16 cellular contexts compared by ENCODE assay signal in genomic region chr11:59574932-59575904, GRCh38. TPM values are rescaled to one million over a fixed set of nuclear protein-coding genes. Genes with fewer than 3 reads are reported as not detected.
DNase-seq lines count a peak whose midpoint lies in the region; ATAC-seq and FAIRE-seq lines count a peak whose summit lies in the region.
"Had no signal": no experiment of that assay in that cellular context is flagged by ENCODE, and none has a peak within 500 bp of the region (broad histone marks: within the 10 kb centered on the region; RNA-seq: fewer than 3 reads in every experiment).

No MANE protein-coding gene starts in this region.

- H3K4me3 ChIP-seq in skeletal muscle tissue (ENCODE audit: low read length in 3 of 3), result no peak overlapping the region
- H3K4me3 ChIP-seq: GM23248 had no signal

- peak overlapping the region; percentile 28 for H3K27ac ChIP-seq in skeletal muscle tissue (ENCODE audit: low read depth, low read length)

- H3K9me3 ChIP-seq in skeletal muscle tissue (ENCODE audit: control insufficient read depth in 3 of 3, low read length in 3 of 3), result no peaks in the 10 kb centered on the region

- FAIRE-seq in G401.6 (lab: Jason Lieb, UNC), result peak; percentile 100

- peaks cover 26 to 46% (median 46%) of the 10 kb centered on the region in 3 donors for H3K36me3 ChIP-seq in skeletal muscle tissue (ENCODE audit: control insufficient read depth in 3 of 3, insufficient read depth in 3 of 3, low read length in 3 of 3)

- no peak overlapping the region for H3K4me3 Mint-ChIP-seq in activated naive CD8-positive, alpha-beta T cell treated with anti-CD3 and anti-CD28 coated beads for 36 hours
- H3K4me3 Mint-ChIP-seq in memory B cell, result no peak overlapping the region
- H3K4me3 Mint-ChIP-seq in activated T-helper 17 cell treated with anti-CD3 and anti-CD28 coated beads, Interleukin-2, amount 50 U/mL, for 72 hours, result no peak overlapping the region
- H3K4me3 Mint-ChIP-seq: CD8-positive, alpha-beta T cell; T-helper 2 cell treated with Interferon-gamma antibody and Interleukin-4, amounts not matched to agents 5 μg/mL and 100 μg/mL, for 36 hours had no signal

- no peak for DNase-seq in activated naive CD8-positive, alpha-beta T cell treated with anti-CD3 and anti-CD28 coated beads for 36 hours
- no peak for DNase-seq in memory B cell (ENCODE audit: low spot score in 2 of 2)
- DNase-seq in DMS53 treated with DMSO at 0.1 percent for 48 hours (lab: John Stamatoyannopoulos, UW; ENCODE audit: unreplicated experiment), result no peak
- DNase-seq in superior temporal gyrus (ENCODE audit: extremely low spot score), result no peak
- no peak for DNase-seq in D341Med (ENCODE audit: low spot score)
- DNase-seq: amygdala; CD8-positive, alpha-beta T cell; cortex of kidney; NCI-H1436; posterior cingulate gyrus; SHP77 treated with DMSO at 0.1 percent for 48 hours had no signal

- H3K9ac ChIP-seq in skeletal muscle tissue (ENCODE audit: low read depth in 1 of 3, low read length in 3 of 3), result no peak overlapping the region
- H3K9ac ChIP-seq: GM23248 had no signal

- no peaks in the 10 kb centered on the region for H3K27me3 ChIP-seq in skeletal muscle tissue (ENCODE audit: control insufficient read depth in 3 of 3, insufficient read depth in 3 of 3, low read length in 3 of 3)

- H3K36me3 Mint-ChIP-seq in activated naive CD8-positive, alpha-beta T cell treated with anti-CD3 and anti-CD28 coated beads for 36 hours, result peaks cover 29% of the 10 kb centered on the region
- H3K36me3 Mint-ChIP-seq in memory B cell, result peaks cover 38% of the 10 kb centered on the region
- H3K36me3 Mint-ChIP-seq in activated T-helper 17 cell treated with anti-CD3 and anti-CD28 coated beads, Interleukin-2, amount 50 U/mL, for 72 hours (ENCODE audit: low read depth), result peaks cover 64% of the 10 kb centered on the region

- no peaks in the 10 kb centered on the region for H3K4me1 Mint-ChIP-seq in activated naive CD8-positive, alpha-beta T cell treated with anti-CD3 and anti-CD28 coated beads for 36 hours
- no peaks in the 10 kb centered on the region for H3K4me1 Mint-ChIP-seq in memory B cell
- no peaks in the 10 kb centered on the region for H3K4me1 Mint-ChIP-seq in activated T-helper 17 cell treated with anti-CD3 and anti-CD28 coated beads, Interleukin-2, amount 50 U/mL, for 72 hours

- H3K27me3 Mint-ChIP-seq in activated naive CD8-positive, alpha-beta T cell treated with anti-CD3 and anti-CD28 coated beads for 36 hours, result no peaks in the 10 kb centered on the region
- no peaks in the 10 kb centered on the region for H3K27me3 Mint-ChIP-seq in memory B cell
- H3K27me3 Mint-ChIP-seq in activated T-helper 17 cell treated with anti-CD3 and anti-CD28 coated beads, Interleukin-2, amount 50 U/mL, for 72 hours, result no peaks in the 10 kb centered on the region

- ATAC-seq in memory B cell (ENCODE audit: low read depth), result no peak
- ATAC-seq in activated T-helper 17 cell treated with anti-CD3 and anti-CD28 coated beads, Interleukin-2, amount 50 U/mL, for 72 hours (replicated peaks), result no peak
- ATAC-seq: CD8-positive, alpha-beta T cell had no signal

- H3K27ac Mint-ChIP-seq in activated naive CD8-positive, alpha-beta T cell treated with anti-CD3 and anti-CD28 coated beads for 36 hours, result peak overlapping the region; percentile 57
- H3K27ac Mint-ChIP-seq in memory B cell, result peak overlapping the region; percentile 48
- H3K27ac Mint-ChIP-seq in activated T-helper 17 cell treated with anti-CD3 and anti-CD28 coated beads, Interleukin-2, amount 50 U/mL, for 72 hours, result no peak overlapping the region
- H3K27ac Mint-ChIP-seq: CD8-positive, alpha-beta T cell; T-helper 2 cell treated with Interferon-gamma antibody and Interleukin-4, amounts not matched to agents 5 μg/mL and 100 μg/mL, for 36 hours had no signal

- H3K4me1 ChIP-seq in skeletal muscle tissue (ENCODE audit: control insufficient read depth in 3 of 3, insufficient read depth in 3 of 3, low read length in 3 of 3), result peaks cover 0 to 5% (median 0%) of the 10 kb centered on the region in 3 donors

- H3K9me3 Mint-ChIP-seq in activated naive CD8-positive, alpha-beta T cell treated with anti-CD3 and anti-CD28 coated beads for 36 hours, result no peaks in the 10 kb centered on the region
- H3K9me3 Mint-ChIP-seq in memory B cell, result no peaks in the 10 kb centered on the region
- no peaks in the 10 kb centered on the region for H3K9me3 Mint-ChIP-seq in activated T-helper 17 cell treated with anti-CD3 and anti-CD28 coated beads, Interleukin-2, amount 50 U/mL, for 72 hours
- H3K9me3 Mint-ChIP-seq: CD8-positive, alpha-beta T cell; T-helper 2 cell treated with Interferon-gamma antibody and Interleukin-4, amounts not matched to agents 5 μg/mL and 100 μg/mL, for 36 hours had no signal

RNA-seq across cellular contexts. Expression of gene OSBP, which starts 40.4 kb away (rescaled TPM):
- total RNA-seq in activated naive CD8-positive, alpha-beta T cell treated with anti-CD3 and anti-CD28 coated beads for 36 hours, result 10 to 100 TPM; 39.4 to 39.6 TPM
- total RNA-seq in skeletal muscle tissue, result 60.5 TPM
- 10 to 100 TPM; 31.0 to 33.0 TPM for total RNA-seq in activated T-helper 17 cell treated with anti-CD3 and anti-CD28 coated beads, Interleukin-2, amount 50 U/mL, for 72 hours
